In genomic region chr17:31312223-31312622, GRCh38 we compare ENCODE assay signal across 8 cellular contexts. TPM values are rescaled to one million over a fixed set of nuclear protein-coding genes. Genes with fewer than 3 reads are reported as not detected.
A peak's percentile ranks its signal among the peaks of the same experiment; 100 is the strongest.
DNase-seq lines count a peak whose midpoint lies in the region; ATAC-seq, FAIRE-seq and TF ChIP-seq lines count a peak whose summit lies in the region.
"Not testable (repeated sequence)": the region's sequence is repeated elsewhere in the genome, so short reads cannot be mapped to it uniquely, and the experiment has no call there.
"Had no signal": no experiment of that assay in that cellular context is flagged by ENCODE, and none has a peak within 500 bp of the region (broad histone marks: within the 10 kb centered on the region; RNA-seq: fewer than 3 reads in every experiment).

No MANE protein-coding gene starts in this region.

- ATAC-seq in GM12878 (peak; percentile 32; the same call in 2 of the 3 replicates), lower lobe of right lung (peak in 1 of 2 donors; percentile 41)

- H3K4me2 ChIP-seq in GM12878 (ENCODE audit: control insufficient read depth, insufficient read depth), result peak overlapping the region; percentile 97

- not testable (repeated sequence) for H3K36me3 ChIP-seq in GM12878 (ENCODE audit: control insufficient read depth in 2 of 2, insufficient read depth in 2 of 2, low read length in 1 of 2); lower lobe of right lung

- DNase-seq in GM10266 (ENCODE audit: extremely low spot score); GM12878 (ENCODE audit: low read depth, low spot score); lower lobe of right lung: not testable (repeated sequence)
- peak; percentile 51 for DNase-seq in NAMALWA (ENCODE audit: low spot score)
- peak; percentile 34 for DNase-seq in activated CD4-positive, CD25-positive, alpha-beta regulatory T cell treated with anti-CD3 and anti-CD28 coated beads, Interleukin-2, amount 50 U/mL, for 72 hours
- DNase-seq in activated T-cell treated with anti-CD3 and anti-CD28 coated beads, Interleukin-2, amount 50 U/mL, for 24 hours, result peak; percentile 59
- peak; percentile 36 for DNase-seq in stimulated activated CD4-positive, alpha-beta T cell treated with anti-CD3 and anti-CD28 coated beads, Interleukin-1b, Interleukin-23, amount 100 ng/mL, for 48 hours

- peak overlapping the region; percentile 95 for H3K27ac ChIP-seq in GM12878 (ENCODE audit: control insufficient read depth, insufficient read depth)
- peak overlapping the region; percentile 80 for H3K27ac ChIP-seq in lower lobe of right lung

- peaks cover 88% of the 10 kb centered on the region for H3K79me2 ChIP-seq in GM12878 (ENCODE audit: control insufficient read depth, insufficient read depth, low read length)

- SMC1A ChIA-PET in GM12878 (lab: Charles Lee; ENCODE audit: uncharacterized antibody, unreplicated experiment), result interaction anchor here (0.7 to 8.0 kb wide), 8 partner anchors 9 to 590 kb away, joined by 3 to 101 read pairs (median 4); partner anchors contain the start of gene EVI2A

- 4% methylated on average over 7 of the region's 7 CpGs for WGBS in GM12878 (ENCODE audit: insufficient coverage, insufficient replicate concordance, low lambda C conversion rate, missing lambda C conversion rate)

- not testable (repeated sequence) for H3K9me3 Mint-ChIP-seq in activated T-cell treated with anti-CD3 and anti-CD28 coated beads, Interleukin-2, amount 50 U/mL, for 24 hours

- peak; percentile 31; the same call in 1 of the 2 replicates for TF ChIP-seq RAD21 in GM12878 (IDR thresholded peaks at IDR 0.05; ENCODE audit: insufficient read depth, low read depth, low read length)

- H3K36me3 Mint-ChIP-seq in activated T-cell treated with anti-CD3 and anti-CD28 coated beads, Interleukin-2, amount 50 U/mL, for 24 hours (ENCODE audit: low read depth), result peaks cover 14% of the 10 kb centered on the region

- BruUV-seq in GM12878 (replicated peaks; lab: Mats Ljungman, UMichigan), result not testable (repeated sequence)

- peak; percentile 30 for TF ChIP-seq CTCF in GM10266 (IDR thresholded peaks at IDR 0.05; ENCODE audit: control insufficient read depth, insufficient read depth, low read depth, missing control alignments)
- TF ChIP-seq CTCF in GM12878 (IDR thresholded peaks at IDR 0.05 in 2 of 3, conservative IDR thresholded peaks at IDR 0.05 in 1 of 3; ENCODE audit: control insufficient read depth in 2 of 3, extremely low read depth in 1 of 3, insufficient read depth in 1 of 3, low read depth in 3 of 3, low read length in 3 of 3), result peak in 1 of 3 experiments; percentile 20; a peak in 2 of 6 replicates
- not testable (repeated sequence) for TF ChIP-seq CTCF in lower lobe of right lung (IDR thresholded peaks at IDR 0.05)

- in situ Hi-C loops in GM12878 (cut with MboI), result not testable (repeated sequence)

- POLR2A ChIA-PET in GM12878 (lab: Charles Lee), result interaction anchor here (0.7 to 2.1 kb wide), 6 partner anchors 9 to 1755 kb away, joined by 3 to 7 read pairs (median 3); partner anchors contain the start of gene EVI2A

- not testable (repeated sequence) for H4K20me1 ChIP-seq in GM12878 (ENCODE audit: control insufficient read depth, insufficient read depth)

- not testable (repeated sequence) for H3K27me3 Mint-ChIP-seq in activated T-cell treated with anti-CD3 and anti-CD28 coated beads, Interleukin-2, amount 50 U/mL, for 24 hours

- peaks cover 65% of the 10 kb centered on the region for H3K4me1 Mint-ChIP-seq in activated T-cell treated with anti-CD3 and anti-CD28 coated beads, Interleukin-2, amount 50 U/mL, for 24 hours (ENCODE audit: low read depth)

- 0 out of 2 replicates have a peak overlapping the region, but pooled peaks have one; percentile 4 for H2AFZ ChIP-seq in GM12878 (ENCODE audit: control insufficient read depth, low read depth, low read length)

- intact Hi-C loops in GM12878 (cut with micrococcal nuclease; ENCODE audit: unreplicated experiment), result loop anchor here (10.0 kb wide), 1 partner anchor 593 kb away; the partner anchor contains the start of gene UTP6
- intact Hi-C loops in lower lobe of right lung (cut with DNase I), result not testable (repeated sequence)

- CTCF ChIA-PET in GM12878 (lab: Yijun Ruan, JAX), result interaction anchor here (0.7 to 10.7 kb wide), 5 partner anchors 9 to 102 kb away, joined by 3 to 80 read pairs (median 4); partner anchors contain the start of gene EVI2A

- H3K4me3 ChIP-seq in GM12878 (peak overlapping the region; percentile 69), lower lobe of right lung (peak overlapping the region; percentile 42)

- TF ChIP-seq POLR2A in GM12878 (IDR thresholded peaks at IDR 0.05; ENCODE audit: low read depth, low read length), result not testable (repeated sequence)

- peak overlapping the region; percentile 95 for H3K27ac Mint-ChIP-seq in activated T-cell treated with anti-CD3 and anti-CD28 coated beads, Interleukin-2, amount 50 U/mL, for 24 hours

- H3K9me3 ChIP-seq in GM12878 (replicated peaks; ENCODE audit: control insufficient read depth, insufficient read depth, low read length); lower lobe of right lung: not testable (repeated sequence)

- RAD21 ChIA-PET in GM12878 (lab: Charles Lee; ENCODE audit: unreplicated experiment), result interaction anchor here (0.7 to 3.9 kb wide), 8 partner anchors 7 to 216 kb away, joined by 3 to 39 read pairs (median 5); partner anchors contain the start of gene EVI2A

- not testable (repeated sequence) for TF ChIP-seq EP300 in GM12878 (IDR thresholded peaks at IDR 0.05; ENCODE audit: borderline replicate concordance in 1 of 2, control insufficient read depth in 1 of 2, low read depth in 2 of 2, low read length in 2 of 2)

- H3K4me1 ChIP-seq in GM12878 (ENCODE audit: control insufficient read depth, insufficient read depth, low read length), result peaks cover 26% of the 10 kb centered on the region
- peaks cover 13% of the 10 kb centered on the region for H3K4me1 ChIP-seq in lower lobe of right lung

- FAIRE-seq in GM12878 (lab: Jason Lieb, UNC), result not testable (repeated sequence)

- not testable (repeated sequence) for H3K27me3 ChIP-seq in GM12878 (replicated peaks in 1 of 2; ENCODE audit: control insufficient read depth in 2 of 2, insufficient read depth in 2 of 2, low read length in 1 of 2); lower lobe of right lung (ENCODE audit: low read depth)

- peak overlapping the region; percentile 93 for H3K9ac ChIP-seq in GM12878 (ENCODE audit: control insufficient read depth, insufficient read depth, low read length)

- H3K4me3 Mint-ChIP-seq in activated T-cell treated with anti-CD3 and anti-CD28 coated beads, Interleukin-2, amount 50 U/mL, for 24 hours, result peak overlapping the region; percentile 81

RNA-seq across cellular contexts. Expression of gene EVI2B, which starts 1.6 kb away (rescaled TPM):
- total RNA-seq in GM12878 (2013; cell fraction: nucleolus; rRNA removed), result 28.3 and 30.5 TPM in 2 replicates
- total RNA-seq in GM12878 (2014; rRNA removed), result 35.9 and 38.8 TPM in 2 replicates
- 65.3 and 67.2 TPM in 2 replicates for total RNA-seq in GM12878 (2014; rRNA removed; fragmentation: Illumina TruSeq; extraction: Trizol)
- 51.0 and 52.7 TPM in 2 replicates for total RNA-seq in GM12878 (2021)
- polyA plus RNA-seq in GM12878 (2011; ENCODE audit: low read depth), result 83.9 TPM
- 124 and 173 TPM in 2 replicates for polyA plus RNA-seq in GM12878 (2011; rRNA removed)
- polyA plus RNA-seq in GM12878 (2011; cell fraction: cytosol; rRNA removed), result 44.4 and 50.2 TPM in 2 replicates
- 29.3 and 30.8 TPM in 2 replicates for polyA plus RNA-seq in GM12878 (2011; cell fraction: nucleus; rRNA removed)
- polyA plus RNA-seq in GM12878 (2012), result 120 and 126 TPM in 2 replicates
- polyA plus RNA-seq in GM12878 (2014; fragmentation: Illumina TruSeq; extraction: Trizol), result 195 and 268 TPM in 2 replicates
- polyA plus RNA-seq in GM12878 (2014; fragmentation: Nextera tagmentation; extraction: Ambion mirVana), result 10 to 100 TPM; 49.2 to 64.4 TPM
- 44.8 and 51.3 TPM in 2 replicates for polyA plus RNA-seq in GM12878 (2014; rRNA removed)
- 10 to 100 TPM; 26.2 to 32.0 TPM for polyA plus RNA-seq in GM12878 (2016; fragmentation: Nextera tagmentation; extraction: Ambion mirVana)
- polyA minus RNA-seq in GM12878 (2011; rRNA and poly(A)+ RNA removed), result 31.2 and 67.4 TPM in 2 replicates
- 12.3 and 14.2 TPM in 2 replicates for polyA minus RNA-seq in GM12878 (2011; cell fraction: cytosol; rRNA and poly(A)+ RNA removed)
- polyA minus RNA-seq in GM12878 (2011; cell fraction: nucleus; rRNA and poly(A)+ RNA removed), result 9.7 and 17.0 TPM in 2 replicates
- total RNA-seq in lower lobe of right lung, result 130 TPM

RNA-seq across cellular contexts. Expression of gene EVI2A, which starts 9.2 kb away (rescaled TPM):
- 6.3 and 7.2 TPM in 2 replicates for total RNA-seq in GM12878 (2013; cell fraction: nucleolus; rRNA removed)
- total RNA-seq in GM12878 (2014; rRNA removed) (29.5 and 40.9 TPM in 2 replicates), GM12878 (2014; rRNA removed; fragmentation: Illumina TruSeq; extraction: Trizol) (50.3 and 51.2 TPM in 2 replicates), GM12878 (2021) (21.4 and 22.9 TPM in 2 replicates), lower lobe of right lung (45.2 TPM)
- polyA plus RNA-seq in GM12878 (2011; ENCODE audit: low read depth), result 12.9 TPM
- polyA plus RNA-seq in GM12878 (2011; rRNA removed) (4.6 and 10.6 TPM in 2 replicates), GM12878 (2014; fragmentation: Illumina TruSeq; extraction: Trizol) (41.3 and 62.5 TPM in 2 replicates), GM12878 (2014; fragmentation: Nextera tagmentation; extraction: Ambion mirVana) (10 to 100 TPM; 54.5 to 78.3 TPM), GM12878 (2014; rRNA removed) (17.8 and 21.9 TPM in 2 replicates), GM12878 (2016; fragmentation: Nextera tagmentation; extraction: Ambion mirVana) (10 to 100 TPM; 15.1 to 15.5 TPM)
- polyA plus RNA-seq in GM12878 (2011; cell fraction: cytosol; rRNA removed), result 1.7 and 1.8 TPM in 2 replicates
- polyA plus RNA-seq in GM12878 (2011; cell fraction: nucleus; rRNA removed), result 1.2 and 1.5 TPM in 2 replicates
- 21.1 and 30.8 TPM in 2 replicates for polyA plus RNA-seq in GM12878 (2012)
- polyA minus RNA-seq in GM12878 (2011; rRNA and poly(A)+ RNA removed), result 1.7 and 2.7 TPM in 2 replicates
- 1.1 TPM in 1 of 2 replicates, not detected in the other for polyA minus RNA-seq in GM12878 (2011; cell fraction: cytosol; rRNA and poly(A)+ RNA removed)
- polyA minus RNA-seq in GM12878 (2011; cell fraction: nucleus; rRNA and poly(A)+ RNA removed), result 1.9 and 3.0 TPM in 2 replicates

RNA-seq across cellular contexts. Expression of gene OMG, which starts 15.2 kb away (rescaled TPM):
- 0.51 and 0.54 TPM in 2 replicates for total RNA-seq in GM12878 (2013; cell fraction: nucleolus; rRNA removed)
- total RNA-seq in GM12878 (2014; rRNA removed), result 0.23 and 0.27 TPM in 2 replicates
- 0.09 TPM in 2 replicates for total RNA-seq in GM12878 (2014; rRNA removed; fragmentation: Illumina TruSeq; extraction: Trizol)
- total RNA-seq in GM12878 (2021), result 0.18 TPM in 1 of 2 replicates, not detected in the other
- 0.54 TPM for polyA plus RNA-seq in GM12878 (2011; ENCODE audit: low read depth)
- polyA plus RNA-seq in GM12878 (2011; rRNA removed), result 0.30 and 0.40 TPM in 2 replicates
- polyA plus RNA-seq in GM12878 (2011; cell fraction: cytosol; rRNA removed), result 0.09 and 0.13 TPM in 2 replicates
- 0.58 and 0.72 TPM in 2 replicates for polyA plus RNA-seq in GM12878 (2011; cell fraction: nucleus; rRNA removed)
- 0.83 and 0.86 TPM in 2 replicates for polyA plus RNA-seq in GM12878 (2012)
- 0.17 and 0.37 TPM in 2 replicates for polyA plus RNA-seq in GM12878 (2014; fragmentation: Illumina TruSeq; extraction: Trizol)
- polyA plus RNA-seq in GM12878 (2014; fragmentation: Nextera tagmentation; extraction: Ambion mirVana), result under 1 TPM; 0.20 to 0.53 TPM
- 0.14 and 0.37 TPM in 2 replicates for polyA plus RNA-seq in GM12878 (2014; rRNA removed)
- polyA plus RNA-seq in GM12878 (2016; fragmentation: Nextera tagmentation; extraction: Ambion mirVana), result under 1 TPM; 0.55 to 0.96 TPM
- polyA minus RNA-seq in GM12878 (2011; rRNA and poly(A)+ RNA removed), result 0.15 and 0.22 TPM in 2 replicates
- not detected in 2 replicates for polyA minus RNA-seq in GM12878 (2011; cell fraction: cytosol; rRNA and poly(A)+ RNA removed)
- 0.36 and 0.48 TPM in 2 replicates for polyA minus RNA-seq in GM12878 (2011; cell fraction: nucleus; rRNA and poly(A)+ RNA removed)
- 12.4 TPM for total RNA-seq in lower lobe of right lung
- total RNA-seq: esophagus mucosa had no signal
